1 cellular context compared by ENCODE assay signal in the genomic region with DNA sequence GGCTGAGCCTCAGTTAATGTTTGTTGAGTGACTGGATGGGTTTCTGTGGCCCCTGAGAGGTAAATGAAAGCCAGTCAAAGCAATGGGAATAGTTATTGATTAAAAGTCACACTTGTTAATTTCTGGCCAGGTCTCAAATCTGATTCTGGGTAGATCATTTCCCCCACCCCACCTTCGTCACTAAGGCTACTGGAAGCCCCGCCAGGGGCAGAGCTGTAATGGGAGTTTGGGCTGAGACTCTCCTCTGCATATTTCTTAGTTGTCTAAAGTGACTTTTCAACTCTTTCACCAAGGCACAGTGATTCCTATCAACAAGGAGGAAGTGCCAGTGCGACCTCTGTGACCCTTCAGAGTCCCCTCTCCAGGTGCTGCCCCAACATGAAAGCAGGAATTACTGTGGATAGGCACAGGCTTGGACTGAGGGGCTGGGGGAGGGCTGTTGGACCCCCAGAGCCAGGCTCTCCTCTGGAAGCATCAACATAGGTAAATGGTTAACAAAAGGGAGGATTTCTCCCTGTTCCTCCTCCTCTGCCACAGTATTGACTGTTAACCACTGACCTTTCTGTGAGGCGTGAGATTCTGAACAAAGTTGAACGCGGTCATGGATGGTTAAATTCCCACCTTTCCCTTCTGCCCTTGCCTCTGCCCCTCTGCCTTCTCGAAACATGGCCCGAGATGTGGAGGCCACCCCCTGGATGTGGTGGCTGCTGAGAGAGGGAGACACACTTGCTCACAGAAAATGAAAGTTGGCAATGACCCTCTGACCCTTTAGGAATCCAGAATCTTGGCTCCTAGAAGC.
TF ChIP-seq lines count a peak whose summit lies in the region.

No MANE protein-coding gene starts in this region.

TF ChIP-seq in HepG2, 621 proteins besides CTCF, POLR2A, EP300 and RAD21 (continued from another document):
- TF ChIP-seq, protein P1, sequence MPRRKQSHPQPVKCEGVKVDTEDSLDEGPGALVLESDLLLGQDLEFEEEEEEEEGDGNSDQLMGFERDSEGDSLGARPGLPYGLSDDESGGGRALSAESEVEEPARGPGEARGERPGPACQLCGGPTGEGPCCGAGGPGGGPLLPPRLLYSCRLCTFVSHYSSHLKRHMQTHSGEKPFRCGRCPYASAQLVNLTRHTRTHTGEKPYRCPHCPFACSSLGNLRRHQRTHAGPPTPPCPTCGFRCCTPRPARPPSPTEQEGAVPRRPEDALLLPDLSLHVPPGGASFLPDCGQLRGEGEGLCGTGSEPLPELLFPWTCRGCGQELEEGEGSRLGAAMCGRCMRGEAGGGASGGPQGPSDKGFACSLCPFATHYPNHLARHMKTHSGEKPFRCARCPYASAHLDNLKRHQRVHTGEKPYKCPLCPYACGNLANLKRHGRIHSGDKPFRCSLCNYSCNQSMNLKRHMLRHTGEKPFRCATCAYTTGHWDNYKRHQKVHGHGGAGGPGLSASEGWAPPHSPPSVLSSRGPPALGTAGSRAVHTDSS (CRISPR knock-in tag; conservative IDR thresholded peaks at IDR 0.05): no peak
- TF ChIP-seq ZBTB7A (CRISPR knock-in tag; IDR thresholded peaks at IDR 0.05) (peak; percentile 64; the same call in 1 of the 2 replicates), KDM4B (CRISPR knock-in tag; IDR thresholded peaks at IDR 0.05) (no peak), HDAC1 (CRISPR knock-in tag; IDR thresholded peaks at IDR 0.05) (0 out of 2 replicates have a peak, but pooled peaks have one; percentile 57), ZNF552 (CRISPR knock-in tag; IDR thresholded peaks at IDR 0.05; ENCODE audit: borderline replicate concordance) (no peak), TEAD3 (CRISPR knock-in tag; optimal IDR thresholded peaks at IDR 0.05; ENCODE audit: borderline replicate concordance) (peak; percentile 50), IRX3 (CRISPR knock-in tag; IDR thresholded peaks at IDR 0.05; ENCODE audit: borderline replicate concordance, low read depth) (0 out of 2 replicates have a peak, but pooled peaks have one; percentile 22), ZFP36L1 (CRISPR knock-in tag; IDR thresholded peaks at IDR 0.05) (no peak), ZKSCAN8 (CRISPR knock-in tag; IDR thresholded peaks at IDR 0.05; ENCODE audit: borderline replicate concordance) (no peak), BCL6 (CRISPR knock-in tag; IDR thresholded peaks at IDR 0.05) (no peak), SRSF4 (IDR thresholded peaks at IDR 0.05; ENCODE audit: low read depth, low read length, poor library complexity, severe bottlenecking) (no peak), ZNF292 (CRISPR knock-in tag; IDR thresholded peaks at IDR 0.05; ENCODE audit: borderline replicate concordance, low read depth) (peak; percentile 47; the same call in 1 of the 2 replicates), ZNF572 (CRISPR knock-in tag; IDR thresholded peaks at IDR 0.05) (0 out of 2 replicates have a peak, but pooled peaks have one; percentile 23), ZNF558 (CRISPR knock-in tag; IDR thresholded peaks at IDR 0.05; ENCODE audit: borderline replicate concordance) (no peak), ZNF737 (CRISPR knock-in tag; IDR thresholded peaks at IDR 0.05; ENCODE audit: borderline replicate concordance) (no peak), NFKB2 (CRISPR knock-in tag; IDR thresholded peaks at IDR 0.05; ENCODE audit: borderline replicate concordance) (no peak), PRMT3 (CRISPR knock-in tag; IDR thresholded peaks at IDR 0.05; ENCODE audit: borderline replicate concordance, low read depth) (0 out of 2 replicates have a peak, but pooled peaks have one; percentile 16), SRSF1 (optimal IDR thresholded peaks at IDR 0.05; ENCODE audit: low read depth, low read length) (no peak), HES4 (CRISPR knock-in tag; IDR thresholded peaks at IDR 0.05; ENCODE audit: borderline replicate concordance) (no peak; the same call in 1 of the 2 replicates), HIVEP1 (CRISPR knock-in tag; IDR thresholded peaks at IDR 0.05) (no peak; the same call in 1 of the 2 replicates), ZNF3 (CRISPR knock-in tag; IDR thresholded peaks at IDR 0.05) (peak; percentile 85; the same call in 1 of the 2 replicates), CREM (IDR thresholded peaks at IDR 0.05) (no peak), CREM (CRISPR knock-in tag; IDR thresholded peaks at IDR 0.05) (no peak), MBNL3 (CRISPR knock-in tag; conservative IDR thresholded peaks at IDR 0.05) (no peak), GABPA (IDR thresholded peaks at IDR 0.05; ENCODE audit: low read depth, low read length) (no peak), GABPA (CRISPR knock-in tag; IDR thresholded peaks at IDR 0.05; ENCODE audit: low read depth) (no peak), ZSCAN31 (CRISPR knock-in tag; IDR thresholded peaks at IDR 0.05; ENCODE audit: low read depth) (no peak), NR2F2 (IDR thresholded peaks at IDR 0.05; ENCODE audit: borderline replicate concordance, low read depth) (peak; percentile 53; the same call in 1 of the 2 replicates), SOX5 (CRISPR knock-in tag; IDR thresholded peaks at IDR 0.05; ENCODE audit: borderline replicate concordance) (0 out of 2 replicates have a peak, but pooled peaks have one; percentile 10)
- TF ChIP-seq, protein P2, sequence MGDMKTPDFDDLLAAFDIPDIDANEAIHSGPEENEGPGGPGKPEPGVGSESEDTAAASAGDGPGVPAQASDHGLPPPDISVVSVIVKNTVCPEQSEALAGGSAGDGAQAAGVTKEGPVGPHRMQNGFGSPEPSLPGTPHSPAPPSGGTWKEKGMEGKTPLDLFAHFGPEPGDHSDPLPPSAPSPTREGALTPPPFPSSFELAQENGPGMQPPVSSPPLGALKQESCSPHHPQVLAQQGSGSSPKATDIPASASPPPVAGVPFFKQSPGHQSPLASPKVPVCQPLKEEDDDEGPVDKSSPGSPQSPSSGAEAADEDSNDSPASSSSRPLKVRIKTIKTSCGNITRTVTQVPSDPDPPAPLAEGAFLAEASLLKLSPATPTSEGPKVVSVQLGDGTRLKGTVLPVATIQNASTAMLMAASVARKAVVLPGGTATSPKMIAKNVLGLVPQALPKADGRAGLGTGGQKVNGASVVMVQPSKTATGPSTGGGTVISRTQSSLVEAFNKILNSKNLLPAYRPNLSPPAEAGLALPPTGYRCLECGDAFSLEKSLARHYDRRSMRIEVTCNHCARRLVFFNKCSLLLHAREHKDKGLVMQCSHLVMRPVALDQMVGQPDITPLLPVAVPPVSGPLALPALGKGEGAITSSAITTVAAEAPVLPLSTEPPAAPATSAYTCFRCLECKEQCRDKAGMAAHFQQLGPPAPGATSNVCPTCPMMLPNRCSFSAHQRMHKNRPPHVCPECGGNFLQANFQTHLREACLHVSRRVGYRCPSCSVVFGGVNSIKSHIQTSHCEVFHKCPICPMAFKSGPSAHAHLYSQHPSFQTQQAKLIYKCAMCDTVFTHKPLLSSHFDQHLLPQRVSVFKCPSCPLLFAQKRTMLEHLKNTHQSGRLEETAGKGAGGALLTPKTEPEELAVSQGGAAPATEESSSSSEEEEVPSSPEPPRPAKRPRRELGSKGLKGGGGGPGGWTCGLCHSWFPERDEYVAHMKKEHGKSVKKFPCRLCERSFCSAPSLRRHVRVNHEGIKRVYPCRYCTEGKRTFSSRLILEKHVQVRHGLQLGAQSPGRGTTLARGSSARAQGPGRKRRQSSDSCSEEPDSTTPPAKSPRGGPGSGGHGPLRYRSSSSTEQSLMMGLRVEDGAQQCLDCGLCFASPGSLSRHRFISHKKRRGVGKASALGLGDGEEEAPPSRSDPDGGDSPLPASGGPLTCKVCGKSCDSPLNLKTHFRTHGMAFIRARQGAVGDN (CRISPR knock-in tag; IDR thresholded peaks at IDR 0.05): peak; percentile 56; the same call in 1 of the 2 replicates
- TF ChIP-seq, protein P3, sequence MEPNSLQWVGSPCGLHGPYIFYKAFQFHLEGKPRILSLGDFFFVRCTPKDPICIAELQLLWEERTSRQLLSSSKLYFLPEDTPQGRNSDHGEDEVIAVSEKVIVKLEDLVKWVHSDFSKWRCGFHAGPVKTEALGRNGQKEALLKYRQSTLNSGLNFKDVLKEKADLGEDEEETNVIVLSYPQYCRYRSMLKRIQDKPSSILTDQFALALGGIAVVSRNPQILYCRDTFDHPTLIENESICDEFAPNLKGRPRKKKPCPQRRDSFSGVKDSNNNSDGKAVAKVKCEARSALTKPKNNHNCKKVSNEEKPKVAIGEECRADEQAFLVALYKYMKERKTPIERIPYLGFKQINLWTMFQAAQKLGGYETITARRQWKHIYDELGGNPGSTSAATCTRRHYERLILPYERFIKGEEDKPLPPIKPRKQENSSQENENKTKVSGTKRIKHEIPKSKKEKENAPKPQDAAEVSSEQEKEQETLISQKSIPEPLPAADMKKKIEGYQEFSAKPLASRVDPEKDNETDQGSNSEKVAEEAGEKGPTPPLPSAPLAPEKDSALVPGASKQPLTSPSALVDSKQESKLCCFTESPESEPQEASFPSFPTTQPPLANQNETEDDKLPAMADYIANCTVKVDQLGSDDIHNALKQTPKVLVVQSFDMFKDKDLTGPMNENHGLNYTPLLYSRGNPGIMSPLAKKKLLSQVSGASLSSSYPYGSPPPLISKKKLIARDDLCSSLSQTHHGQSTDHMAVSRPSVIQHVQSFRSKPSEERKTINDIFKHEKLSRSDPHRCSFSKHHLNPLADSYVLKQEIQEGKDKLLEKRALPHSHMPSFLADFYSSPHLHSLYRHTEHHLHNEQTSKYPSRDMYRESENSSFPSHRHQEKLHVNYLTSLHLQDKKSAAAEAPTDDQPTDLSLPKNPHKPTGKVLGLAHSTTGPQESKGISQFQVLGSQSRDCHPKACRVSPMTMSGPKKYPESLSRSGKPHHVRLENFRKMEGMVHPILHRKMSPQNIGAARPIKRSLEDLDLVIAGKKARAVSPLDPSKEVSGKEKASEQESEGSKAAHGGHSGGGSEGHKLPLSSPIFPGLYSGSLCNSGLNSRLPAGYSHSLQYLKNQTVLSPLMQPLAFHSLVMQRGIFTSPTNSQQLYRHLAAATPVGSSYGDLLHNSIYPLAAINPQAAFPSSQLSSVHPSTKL (CRISPR knock-in tag; IDR thresholded peaks at IDR 0.05): peak; percentile 25; the same call in 1 of the 2 replicates
- TF ChIP-seq, protein P4, sequence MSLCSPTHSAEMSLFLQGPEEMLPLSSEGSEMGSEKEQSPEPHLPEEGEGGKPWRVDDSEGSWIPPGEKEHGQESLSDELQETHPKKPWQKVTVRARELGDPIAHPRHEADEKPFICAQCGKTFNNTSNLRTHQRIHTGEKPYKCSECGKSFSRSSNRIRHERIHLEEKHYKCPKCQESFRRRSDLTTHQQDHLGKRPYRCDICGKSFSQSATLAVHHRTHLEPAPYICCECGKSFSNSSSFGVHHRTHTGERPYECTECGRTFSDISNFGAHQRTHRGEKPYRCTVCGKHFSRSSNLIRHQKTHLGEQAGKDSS (CRISPR knock-in tag; IDR thresholded peaks at IDR 0.05; ENCODE audit: borderline replicate concordance, low read depth): no peak
- TF ChIP-seq, protein P5, sequence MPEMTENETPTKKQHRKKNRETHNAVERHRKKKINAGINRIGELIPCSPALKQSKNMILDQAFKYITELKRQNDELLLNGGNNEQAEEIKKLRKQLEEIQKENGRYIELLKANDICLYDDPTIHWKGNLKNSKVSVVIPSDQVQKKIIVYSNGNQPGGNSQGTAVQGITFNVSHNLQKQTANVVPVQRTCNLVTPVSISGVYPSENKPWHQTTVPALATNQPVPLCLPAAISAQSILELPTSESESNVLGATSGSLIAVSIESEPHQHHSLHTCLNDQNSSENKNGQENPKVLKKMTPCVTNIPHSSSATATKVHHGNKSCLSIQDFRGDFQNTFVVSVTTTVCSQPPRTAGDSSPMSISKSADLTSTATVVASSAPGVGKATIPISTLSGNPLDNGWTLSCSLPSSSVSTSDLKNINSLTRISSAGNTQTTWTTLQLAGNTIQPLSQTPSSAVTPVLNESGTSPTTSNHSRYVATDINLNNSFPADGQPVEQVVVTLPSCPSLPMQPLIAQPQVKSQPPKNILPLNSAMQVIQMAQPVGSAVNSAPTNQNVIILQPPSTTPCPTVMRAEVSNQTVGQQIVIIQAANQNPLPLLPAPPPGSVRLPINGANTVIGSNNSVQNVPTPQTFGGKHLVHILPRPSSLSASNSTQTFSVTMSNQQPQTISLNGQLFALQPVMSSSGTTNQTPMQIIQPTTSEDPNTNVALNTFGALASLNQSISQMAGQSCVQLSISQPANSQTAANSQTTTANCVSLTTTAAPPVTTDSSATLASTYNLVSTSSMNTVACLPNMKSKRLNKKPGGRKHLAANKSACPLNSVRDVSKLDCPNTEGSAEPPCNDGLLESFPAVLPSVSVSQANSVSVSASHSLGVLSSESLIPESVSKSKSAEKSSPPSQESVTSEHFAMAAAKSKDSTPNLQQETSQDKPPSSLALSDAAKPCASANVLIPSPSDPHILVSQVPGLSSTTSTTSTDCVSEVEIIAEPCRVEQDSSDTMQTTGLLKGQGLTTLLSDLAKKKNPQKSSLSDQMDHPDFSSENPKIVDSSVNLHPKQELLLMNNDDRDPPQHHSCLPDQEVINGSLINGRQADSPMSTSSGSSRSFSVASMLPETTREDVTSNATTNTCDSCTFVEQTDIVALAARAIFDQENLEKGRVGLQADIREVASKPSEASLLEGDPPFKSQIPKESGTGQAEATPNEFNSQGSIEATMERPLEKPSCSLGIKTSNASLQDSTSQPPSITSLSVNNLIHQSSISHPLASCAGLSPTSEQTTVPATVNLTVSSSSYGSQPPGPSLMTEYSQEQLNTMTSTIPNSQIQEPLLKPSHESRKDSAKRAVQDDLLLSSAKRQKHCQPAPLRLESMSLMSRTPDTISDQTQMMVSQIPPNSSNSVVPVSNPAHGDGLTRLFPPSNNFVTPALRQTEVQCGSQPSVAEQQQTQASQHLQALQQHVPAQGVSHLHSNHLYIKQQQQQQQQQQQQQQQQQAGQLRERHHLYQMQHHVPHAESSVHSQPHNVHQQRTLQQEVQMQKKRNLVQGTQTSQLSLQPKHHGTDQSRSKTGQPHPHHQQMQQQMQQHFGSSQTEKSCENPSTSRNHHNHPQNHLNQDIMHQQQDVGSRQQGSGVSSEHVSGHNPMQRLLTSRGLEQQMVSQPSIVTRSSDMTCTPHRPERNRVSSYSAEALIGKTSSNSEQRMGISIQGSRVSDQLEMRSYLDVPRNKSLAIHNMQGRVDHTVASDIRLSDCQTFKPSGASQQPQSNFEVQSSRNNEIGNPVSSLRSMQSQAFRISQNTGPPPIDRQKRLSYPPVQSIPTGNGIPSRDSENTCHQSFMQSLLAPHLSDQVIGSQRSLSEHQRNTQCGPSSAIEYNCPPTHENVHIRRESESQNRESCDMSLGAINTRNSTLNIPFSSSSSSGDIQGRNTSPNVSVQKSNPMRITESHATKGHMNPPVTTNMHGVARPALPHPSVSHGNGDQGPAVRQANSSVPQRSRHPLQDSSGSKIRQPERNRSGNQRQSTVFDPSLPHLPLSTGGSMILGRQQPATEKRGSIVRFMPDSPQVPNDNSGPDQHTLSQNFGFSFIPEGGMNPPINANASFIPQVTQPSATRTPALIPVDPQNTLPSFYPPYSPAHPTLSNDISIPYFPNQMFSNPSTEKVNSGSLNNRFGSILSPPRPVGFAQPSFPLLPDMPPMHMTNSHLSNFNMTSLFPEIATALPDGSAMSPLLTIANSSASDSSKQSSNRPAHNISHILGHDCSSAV (CRISPR knock-in tag; IDR thresholded peaks at IDR 0.05; ENCODE audit: borderline replicate concordance): no peak
- TF ChIP-seq, protein P6, sequence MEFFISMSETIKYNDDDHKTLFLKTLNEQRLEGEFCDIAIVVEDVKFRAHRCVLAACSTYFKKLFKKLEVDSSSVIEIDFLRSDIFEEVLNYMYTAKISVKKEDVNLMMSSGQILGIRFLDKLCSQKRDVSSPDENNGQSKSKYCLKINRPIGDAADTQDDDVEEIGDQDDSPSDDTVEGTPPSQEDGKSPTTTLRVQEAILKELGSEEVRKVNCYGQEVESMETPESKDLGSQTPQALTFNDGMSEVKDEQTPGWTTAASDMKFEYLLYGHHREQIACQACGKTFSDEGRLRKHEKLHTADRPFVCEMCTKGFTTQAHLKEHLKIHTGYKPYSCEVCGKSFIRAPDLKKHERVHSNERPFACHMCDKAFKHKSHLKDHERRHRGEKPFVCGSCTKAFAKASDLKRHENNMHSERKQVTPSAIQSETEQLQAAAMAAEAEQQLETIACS (CRISPR knock-in tag; IDR thresholded peaks at IDR 0.05): no peak
